Comparison of ENCODE assay signal across 14 cellular contexts in the genomic region with DNA sequence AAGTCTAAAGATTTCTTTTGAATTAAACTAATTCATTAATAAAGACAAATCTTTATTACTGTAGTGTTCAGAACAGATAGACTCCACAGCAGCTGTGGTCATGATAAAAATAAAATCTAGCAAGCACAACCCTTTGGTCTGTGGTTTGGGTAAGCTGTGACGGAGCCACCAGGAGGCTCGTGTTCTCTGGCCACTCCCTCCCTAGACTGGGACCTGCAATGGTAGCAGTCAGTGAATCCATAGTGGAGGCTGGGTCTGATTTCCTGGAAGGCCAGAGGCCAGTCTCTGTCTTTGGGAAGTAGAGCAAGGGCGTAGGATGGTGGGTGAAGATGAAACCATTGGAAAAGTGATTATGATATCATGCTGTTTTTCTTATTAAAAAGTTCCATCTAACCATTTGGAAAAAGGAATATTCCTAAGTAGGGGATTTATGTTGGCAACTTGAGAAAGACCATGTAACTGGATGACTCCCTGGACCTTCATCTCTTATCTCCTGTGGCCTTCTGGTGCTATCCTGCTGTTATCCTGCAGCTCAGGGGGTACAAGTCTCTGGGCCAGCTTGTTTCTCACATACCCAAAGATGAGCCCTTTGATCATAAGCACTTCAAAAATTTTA. TPM values are rescaled to one million over a fixed set of nuclear protein-coding genes. Genes with fewer than 3 reads are reported as not detected.
A peak's percentile ranks its signal among the peaks of the same experiment; 100 is the strongest.
DNase-seq lines count a peak whose midpoint lies in the region; ATAC-seq and TF ChIP-seq lines count a peak whose summit lies in the region.
"Had no signal": no experiment of that assay in that cellular context is flagged by ENCODE, and none has a peak within 500 bp of the region (broad histone marks: within the 10 kb centered on the region; RNA-seq: fewer than 3 reads in every experiment).

No MANE protein-coding gene starts in this region.

- CTCF ChIA-PET in OCI-LY7 (lab: Charles Lee; ENCODE audit: unreplicated experiment) = no interaction called here

- peak overlapping the region; percentile 10; the same call in 1 of the 2 replicates for H2AFZ ChIP-seq in OCI-LY7 (ENCODE audit: low read length)

- H3K79me2 ChIP-seq in OCI-LY7 (ENCODE audit: insufficient read depth, low read depth, low read length) = no peaks in the 10 kb centered on the region

- H3K4me1 ChIP-seq in OCI-LY7 (ENCODE audit: insufficient read depth, low read length, poor library complexity, severe bottlenecking) = peaks cover 61% of the 10 kb centered on the region
- H3K4me1 ChIP-seq: vagina had no signal

- no peaks in the 10 kb centered on the region for H3K9me2 ChIP-seq in OCI-LY7 (ENCODE audit: insufficient read depth, low read length)

- no peaks in the 10 kb centered on the region for H3K9me3 Mint-ChIP-seq in stimulated activated effector memory CD8-positive, alpha-beta T cell treated with anti-CD3 and anti-CD28 coated beads, Interleukin-12 subunit alpha, Interleukin-12 subunit beta, amount 100 ng/mL, for 72 hours

- H3K4me3 Mint-ChIP-seq in stimulated activated effector memory CD8-positive, alpha-beta T cell treated with anti-CD3 and anti-CD28 coated beads, Interleukin-12 subunit alpha, Interleukin-12 subunit beta, amount 100 ng/mL, for 72 hours = no peak overlapping the region

- H4K20me1 ChIP-seq in OCI-LY7 (ENCODE audit: insufficient read depth, low read length) = no peaks in the 10 kb centered on the region

- no peak for TF ChIP-seq CTCF in OCI-LY7 (conservative IDR thresholded peaks at IDR 0.05; ENCODE audit: low read length)

- H3K9me3 ChIP-seq in OCI-LY7 (ENCODE audit: low read length) = no peaks in the 10 kb centered on the region
- H3K9me3 ChIP-seq: body of pancreas, vagina had no signal

- peak overlapping the region; percentile 17; the same call in 1 of the 2 replicates for H3K4me2 ChIP-seq in OCI-LY7 (ENCODE audit: low read length)

- H3K27ac Mint-ChIP-seq in stimulated activated effector memory CD8-positive, alpha-beta T cell treated with anti-CD3 and anti-CD28 coated beads, Interleukin-12 subunit alpha, Interleukin-12 subunit beta, amount 100 ng/mL, for 72 hours = no peak overlapping the region

- no peaks in the 10 kb centered on the region for H3K36me3 ChIP-seq in OCI-LY7 (ENCODE audit: insufficient read depth, low read length)
- H3K36me3 ChIP-seq: vagina had no signal

- H3K4me3 ChIP-seq in OCI-LY7 (ENCODE audit: low read depth, low read length, poor library complexity, severe bottlenecking) = no peak overlapping the region
- H3K4me3 ChIP-seq: body of pancreas, skin epidermis, vagina had no signal

- ATAC-seq in GM19452 (IDR thresholded peaks at IDR 0.05; ENCODE audit: unreplicated experiment) (peak; percentile 79), HG02973 (IDR thresholded peaks at IDR 0.05; ENCODE audit: unreplicated experiment) (peak; percentile 56)
- ATAC-seq in stimulated activated effector memory CD8-positive, alpha-beta T cell treated with anti-CD3 and anti-CD28 coated beads, Interleukin-12 subunit alpha, Interleukin-12 subunit beta, amount 100 ng/mL, for 72 hours = peak; percentile 83
- ATAC-seq: body of pancreas, esophagus mucosa had no signal

- intact Hi-C loops in OCI-LY7 (cut with micrococcal nuclease; ENCODE audit: unreplicated experiment) = no loop called here
- intact Hi-C loops in posterior cingulate gyrus (cut with DNase I) = no loop called here

- H3K27ac ChIP-seq in OCI-LY7 (ENCODE audit: low read depth, low read length, poor library complexity, severe bottlenecking) = no peak overlapping the region
- H3K27ac ChIP-seq: body of pancreas, skin epidermis, vagina had no signal

- peaks cover 29% of the 10 kb centered on the region for H3K4me1 Mint-ChIP-seq in stimulated activated effector memory CD8-positive, alpha-beta T cell treated with anti-CD3 and anti-CD28 coated beads, Interleukin-12 subunit alpha, Interleukin-12 subunit beta, amount 100 ng/mL, for 72 hours

- no peak for DNase-seq in OCI-LY7 (ENCODE audit: low spot score)
- no peak for DNase-seq in stimulated activated effector memory CD8-positive, alpha-beta T cell treated with anti-CD3 and anti-CD28 coated beads, Interleukin-12 subunit alpha, Interleukin-12 subunit beta, amount 100 ng/mL, for 72 hours (ENCODE audit: low spot score in 2 of 2)
- DNase-seq in DMS 273 treated with DMSO at 0.1 percent for 48 hours (lab: John Stamatoyannopoulos, UW) = no peak
- DNase-seq in NCI-H1092 treated with DMSO at 0.1 percent for 48 hours (lab: John Stamatoyannopoulos, UW) = no peak
- no peak for DNase-seq in posterior cingulate gyrus
- DNase-seq: activated T-cell treated with anti-CD3 and anti-CD28 coated beads, Interleukin-2, amount 50 U/mL, for 1 hour; body of pancreas; HCEC 1CT; NCI-H2171 treated with DMSO at 0.1 percent for 48 hours had no signal

- POLR2A ChIA-PET in OCI-LY7 (lab: Charles Lee) = interaction anchor here (1.3 to 29.0 kb wide), 2 partner anchors 12 to 20 kb away, joined by 3 to 760 read pairs; no protein-coding TSS in a partner anchor

- no peaks in the 10 kb centered on the region for H3K36me3 Mint-ChIP-seq in stimulated activated effector memory CD8-positive, alpha-beta T cell treated with anti-CD3 and anti-CD28 coated beads, Interleukin-12 subunit alpha, Interleukin-12 subunit beta, amount 100 ng/mL, for 72 hours

- no TSS peak for BruUV-seq in OCI-LY7 (replicated peaks; lab: Mats Ljungman, UMichigan)

RNA-seq across cellular contexts. Expression of a gene that starts 39.0 kb away (rescaled TPM):
- 11.6 and 13.3 TPM in 2 replicates for total RNA-seq in OCI-LY7 (2014; rRNA removed; shearing (Covaris generic))
- 26.5 and 31.1 TPM in 2 replicates for total RNA-seq in OCI-LY7 (2022)
